28 cellular contexts compared by ENCODE assay signal in the genomic region with DNA sequence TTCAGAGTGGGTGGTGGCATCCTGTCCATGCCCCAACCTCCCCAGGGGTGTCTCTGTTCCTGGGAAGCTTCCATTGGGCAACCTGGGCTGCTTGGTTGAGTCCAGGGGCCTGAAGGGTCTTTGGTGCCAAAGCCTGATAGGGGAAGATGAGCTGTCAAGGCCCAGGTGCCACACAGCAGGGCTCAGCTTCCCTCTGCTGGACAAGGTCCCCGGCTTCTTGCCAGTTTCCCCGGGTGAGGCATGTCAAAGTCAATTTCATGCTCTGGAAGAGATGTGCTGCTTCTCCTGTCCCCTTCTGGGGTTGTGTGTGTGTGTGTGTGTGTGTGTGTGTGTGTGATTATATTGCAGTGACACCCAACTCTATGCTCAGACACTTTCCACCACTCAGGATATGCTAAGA.
"Had no signal": no experiment of that assay in that cellular context is flagged by ENCODE, and none has a peak within 500 bp of the region (broad histone marks: within the 10 kb centered on the region; RNA-seq: fewer than 3 reads in every experiment).

No MANE protein-coding gene starts in this region.

- H3K4me3 ChIP-seq: coronary artery, esophagus muscularis mucosa, gastroesophageal sphincter, heart left ventricle, hepatocyte, mucosa of descending colon, neural progenitor cell, psoas muscle, right lobe of liver, suprapubic skin, vagina had no signal

- H3K9me3 Mint-ChIP-seq: mesothelial cell of epicardium; naive B cell; natural killer cell treated with Interleukin-12 subunit alpha and Interleukin-12 subunit beta and Interleukin-15 and Interleukin-18, amount 100 ng/mL, for 72 hours; neural progenitor cell; stimulated activated naive CD8-positive, alpha-beta T cell treated with anti-CD3 and anti-CD28 coated beads, Interleukin-15, amount 100 ng/mL, for 72 hours had no signal

- DNase-seq: dermis blood vessel endothelial cell; effector memory CD4-positive, alpha-beta T cell; foreskin keratinocyte; heart left ventricle; kidney; mesenchymal stem cell; mucosa of descending colon; naive B cell; posterior cingulate gyrus; right lobe of liver; small intestine; stimulated activated CD4-positive, alpha-beta T cell treated with anti-CD3 and anti-CD28 coated beads, Interleukin-15, amount 100 ng/mL, for 24 hours; stimulated activated CD4-positive, alpha-beta T cell treated with anti-CD3 and anti-CD28 coated beads, Interleukin-2, amount 100 ng/mL, for 48 hours; stimulated activated naive CD4-positive, alpha-beta T cell; stimulated activated naive CD8-positive, alpha-beta T cell treated with anti-CD3 and anti-CD28 coated beads, Interleukin-15, amount 100 ng/mL, for 72 hours; trophoblast cell had no signal

- H3K27ac ChIP-seq: coronary artery, esophagus muscularis mucosa, foreskin keratinocyte, gastroesophageal sphincter, heart left ventricle, hepatocyte, neural progenitor cell, psoas muscle, right lobe of liver, suprapubic skin, vagina had no signal

- H3K27me3 ChIP-seq: esophagus muscularis mucosa, gastroesophageal sphincter, heart left ventricle, hepatocyte, neural progenitor cell, right lobe of liver, suprapubic skin, vagina had no signal

- FAIRE-seq: endothelial cell of umbilical vein, kidney, small intestine had no signal

- H3K36me3 Mint-ChIP-seq: mesothelial cell of epicardium; naive B cell; natural killer cell treated with Interleukin-12 subunit alpha and Interleukin-12 subunit beta and Interleukin-15 and Interleukin-18, amount 100 ng/mL, for 72 hours had no signal

- H3K27ac Mint-ChIP-seq: mesothelial cell of epicardium; natural killer cell treated with Interleukin-12 subunit alpha and Interleukin-12 subunit beta and Interleukin-15 and Interleukin-18, amount 100 ng/mL, for 72 hours; neural progenitor cell had no signal

- H3K36me3 ChIP-seq: neural progenitor cell, right lobe of liver, vagina had no signal

- H3K4me1 ChIP-seq: foreskin keratinocyte, psoas muscle, right lobe of liver, suprapubic skin, vagina had no signal

- ATAC-seq: gastroesophageal sphincter; heart left ventricle; left lobe of liver; mucosa of descending colon; natural killer cell treated with Interleukin-12 subunit alpha and Interleukin-12 subunit beta and Interleukin-15 and Interleukin-18, amount 100 ng/mL, for 72 hours; right lobe of liver; stimulated activated naive CD8-positive, alpha-beta T cell treated with anti-CD3 and anti-CD28 coated beads, Interleukin-15, amount 100 ng/mL, for 72 hours had no signal

- H3K4me3 Mint-ChIP-seq: mesothelial cell of epicardium; naive B cell; natural killer cell treated with Interleukin-12 subunit alpha and Interleukin-12 subunit beta and Interleukin-15 and Interleukin-18, amount 100 ng/mL, for 72 hours; neural progenitor cell; stimulated activated naive CD8-positive, alpha-beta T cell treated with anti-CD3 and anti-CD28 coated beads, Interleukin-15, amount 100 ng/mL, for 72 hours had no signal

- H3K27me3 Mint-ChIP-seq: natural killer cell treated with Interleukin-12 subunit alpha and Interleukin-12 subunit beta and Interleukin-15 and Interleukin-18, amount 100 ng/mL, for 72 hours; stimulated activated naive CD8-positive, alpha-beta T cell treated with anti-CD3 and anti-CD28 coated beads, Interleukin-15, amount 100 ng/mL, for 72 hours had no signal

- H3K9me3 ChIP-seq: esophagus muscularis mucosa, gastroesophageal sphincter, heart left ventricle, mucosa of descending colon, psoas muscle, right lobe of liver, suprapubic skin, vagina had no signal
